11 cellular contexts compared by ENCODE assay signal in genomic region chr7:50212666-50213621, GRCh38.
A peak's percentile ranks its signal among the peaks of the same experiment; 100 is the strongest.
DNase-seq lines count a peak whose midpoint lies in the region; ATAC-seq, FAIRE-seq and TF ChIP-seq lines count a peak whose summit lies in the region.
"Had no signal": no experiment of that assay in that cellular context is flagged by ENCODE, and none has a peak within 500 bp of the region (broad histone marks: within the 10 kb centered on the region; RNA-seq: fewer than 3 reads in every experiment).

No MANE protein-coding gene starts in this region.

- no peak overlapping the region for H3K4me2 ChIP-seq in neuronal stem cell (ENCODE audit: insufficient read depth, low read length, poor library complexity, severe bottlenecking)

- H3K4me3 ChIP-seq in neuronal stem cell (ENCODE audit: low read length in 2 of 2): peak overlapping the region in 1 of 2 donors; percentile 28

- H2AFZ ChIP-seq in neuronal stem cell (ENCODE audit: low read length): no peak overlapping the region

- WGBS in neuronal stem cell (ENCODE audit: extremely low coverage in 2 of 2, insufficient read length in 2 of 2, insufficient replicate concordance in 1 of 2), 2 donors: no CpG with 5 or more reads among the region's 15 CpGs

- no peak overlapping the region for H2AK5ac ChIP-seq in neuronal stem cell (ENCODE audit: low read depth, low read length)

- H3K23ac ChIP-seq in neuronal stem cell (ENCODE audit: low read depth, low read length, poor library complexity): peak overlapping the region; percentile 53

- H3K14ac ChIP-seq in neuronal stem cell (ENCODE audit: low read length): peak overlapping the region; percentile 56

- no peak for FAIRE-seq in D721Med (lab: Jason Lieb, UNC)

- peak overlapping the region; percentile 61 for H3K27ac Mint-ChIP-seq in activated CD4-positive, alpha-beta T cell treated with anti-CD3 and anti-CD28 coated beads for 36 hours
- H3K27ac Mint-ChIP-seq: mesothelial cell of epicardium had no signal

- H3K36me3 Mint-ChIP-seq in activated CD4-positive, alpha-beta T cell treated with anti-CD3 and anti-CD28 coated beads for 36 hours (ENCODE audit: low read depth): peaks cover 1% of the 10 kb centered on the region
- H3K36me3 Mint-ChIP-seq: mesothelial cell of epicardium had no signal

- peak; percentile 17 for ATAC-seq in activated CD4-positive, alpha-beta T cell treated with anti-CD3 and anti-CD28 coated beads for 36 hours
- ATAC-seq in HG02973 (IDR thresholded peaks at IDR 0.05; ENCODE audit: unreplicated experiment): peak; percentile 46

- H3K4me1 Mint-ChIP-seq in activated CD4-positive, alpha-beta T cell treated with anti-CD3 and anti-CD28 coated beads for 36 hours: peaks cover 93% of the 10 kb centered on the region
- H3K4me1 Mint-ChIP-seq: mesothelial cell of epicardium had no signal

- intact Hi-C loops in activated CD4-positive, alpha-beta T cell treated with anti-CD3 and anti-CD28 coated beads for 36 hours (cut with DNase I, micrococcal nuclease): no loop called here

- no peak overlapping the region for H2BK15ac ChIP-seq in neuronal stem cell (ENCODE audit: low read length)

- H4K91ac ChIP-seq in neuronal stem cell (ENCODE audit: low read depth, low read length, poor library complexity): no peak overlapping the region

- peak overlapping the region; percentile 5 for H3K18ac ChIP-seq in neuronal stem cell (ENCODE audit: low read length)

- POLR2A ChIA-PET in activated CD4-positive, alpha-beta T cell treated with anti-CD3 and anti-CD28 coated beads for 36 hours (lab: Charles Lee): interaction anchor here (1.2 kb wide), 1 partner anchor 13 kb away, joined by 4 read pairs; no protein-coding TSS in a partner anchor

- H2BK120ac ChIP-seq in neuronal stem cell (ENCODE audit: low read depth, low read length): peak overlapping the region; percentile 35

- H3K9me3 ChIP-seq in neuronal stem cell (replicated peaks in 1 of 2; ENCODE audit: control insufficient read depth in 2 of 2, insufficient read depth in 1 of 2, low read depth in 1 of 2, low read length in 2 of 2): no peaks in the 10 kb centered on the region

- no peaks in the 10 kb centered on the region for H3K79me1 ChIP-seq in neuronal stem cell (ENCODE audit: low read depth, low read length)

- H2BK12ac ChIP-seq in neuronal stem cell (ENCODE audit: low read length): no peak overlapping the region

- no peaks in the 10 kb centered on the region for H3K27me3 ChIP-seq in neuronal stem cell (ENCODE audit: control insufficient read depth in 3 of 3, insufficient read depth in 3 of 3, low read depth in 1 of 3, low read length in 3 of 3)

- peak overlapping the region; percentile 3 for H3K4me3 Mint-ChIP-seq in activated CD4-positive, alpha-beta T cell treated with anti-CD3 and anti-CD28 coated beads for 36 hours
- H3K4me3 Mint-ChIP-seq: mesothelial cell of epicardium had no signal

- CTCF ChIA-PET in activated CD4-positive, alpha-beta T cell treated with anti-CD3 and anti-CD28 coated beads for 36 hours (lab: Charles Lee): interaction anchor here (0.6 to 1.3 kb wide), 4 partner anchors 68 to 209 kb away, joined by 3 read pairs; no protein-coding TSS in a partner anchor

- no peaks in the 10 kb centered on the region for H3K4me1 ChIP-seq in neuronal stem cell (ENCODE audit: control insufficient read depth in 2 of 2, insufficient read depth in 1 of 2, low read depth in 1 of 2, low read length in 2 of 2)

- no peaks in the 10 kb centered on the region for H3K27me3 Mint-ChIP-seq in activated CD4-positive, alpha-beta T cell treated with anti-CD3 and anti-CD28 coated beads for 36 hours

- peak; percentile 47 for DNase-seq in activated CD4-positive, alpha-beta T cell treated with anti-CD3 and anti-CD28 coated beads for 36 hours
- DNase-seq in activated CD4-positive, alpha-beta T cell treated with anti-CD3 and anti-CD28 coated beads, Interleukin-2, amount 50 U/mL, for 1 hour: no peak
- DNase-seq in SKM-1 treated with dmso at 0.1 percent for 144 hours (lab: John Stamatoyannopoulos, UW; ENCODE audit: unreplicated experiment) (peak; percentile 76), neuronal stem cell (ENCODE audit: low spot score) (no peak), 8988T (no peak), D721Med (ENCODE audit: insufficient read length, low spot score) (no peak), HCEC 1CT (no peak)
- DNase-seq: NCI-H2029 treated with DMSO at 0.1 percent for 48 hours had no signal

- no peak for TF ChIP-seq CTCF in D721Med (IDR thresholded peaks at IDR 0.05; ENCODE audit: insufficient read depth, missing control alignments)

- no peak overlapping the region for H2BK5ac ChIP-seq in neuronal stem cell (ENCODE audit: low read length)

- peak overlapping the region; percentile 25 for H3K9ac ChIP-seq in neuronal stem cell (ENCODE audit: low read depth, low read length, poor library complexity)

- H4K8ac ChIP-seq in neuronal stem cell (ENCODE audit: low read depth, low read length): no peak overlapping the region

- H3K27ac ChIP-seq in neuronal stem cell (replicated peaks; ENCODE audit: low read length): no peak overlapping the region
- H3K27ac ChIP-seq: 22Rv1 had no signal

- no peak overlapping the region for H3K4ac ChIP-seq in neuronal stem cell (ENCODE audit: low read length)

- H3K9me3 Mint-ChIP-seq in activated CD4-positive, alpha-beta T cell treated with anti-CD3 and anti-CD28 coated beads for 36 hours (ENCODE audit: low read depth): no peaks in the 10 kb centered on the region
- H3K9me3 Mint-ChIP-seq: mesothelial cell of epicardium had no signal

- no peaks in the 10 kb centered on the region for H3K36me3 ChIP-seq in neuronal stem cell (replicated peaks in 1 of 2; ENCODE audit: control insufficient read depth in 2 of 2, insufficient read depth in 2 of 2, low read length in 2 of 2)

Comparison
In these comparisons a context has a peak if more than half of its experiments do, and no peak if none do; other contexts are left out.
1. DNase-seq: peak in activated CD4-positive, alpha-beta T cell treated with anti-CD3 and anti-CD28 coated beads for 36 hours (single experiment) and SKM-1 treated with dmso at 0.1 percent for 144 hours (single experiment); none in activated CD4-positive, alpha-beta T cell treated with anti-CD3 and anti-CD28 coated beads, Interleukin-2, amount 50 U/mL, for 1 hour (single experiment), neuronal stem cell (single experiment), 8988T (single experiment), D721Med (single experiment) and HCEC 1CT (single experiment).